9 cellular contexts compared by ENCODE assay signal in the genomic region with DNA sequence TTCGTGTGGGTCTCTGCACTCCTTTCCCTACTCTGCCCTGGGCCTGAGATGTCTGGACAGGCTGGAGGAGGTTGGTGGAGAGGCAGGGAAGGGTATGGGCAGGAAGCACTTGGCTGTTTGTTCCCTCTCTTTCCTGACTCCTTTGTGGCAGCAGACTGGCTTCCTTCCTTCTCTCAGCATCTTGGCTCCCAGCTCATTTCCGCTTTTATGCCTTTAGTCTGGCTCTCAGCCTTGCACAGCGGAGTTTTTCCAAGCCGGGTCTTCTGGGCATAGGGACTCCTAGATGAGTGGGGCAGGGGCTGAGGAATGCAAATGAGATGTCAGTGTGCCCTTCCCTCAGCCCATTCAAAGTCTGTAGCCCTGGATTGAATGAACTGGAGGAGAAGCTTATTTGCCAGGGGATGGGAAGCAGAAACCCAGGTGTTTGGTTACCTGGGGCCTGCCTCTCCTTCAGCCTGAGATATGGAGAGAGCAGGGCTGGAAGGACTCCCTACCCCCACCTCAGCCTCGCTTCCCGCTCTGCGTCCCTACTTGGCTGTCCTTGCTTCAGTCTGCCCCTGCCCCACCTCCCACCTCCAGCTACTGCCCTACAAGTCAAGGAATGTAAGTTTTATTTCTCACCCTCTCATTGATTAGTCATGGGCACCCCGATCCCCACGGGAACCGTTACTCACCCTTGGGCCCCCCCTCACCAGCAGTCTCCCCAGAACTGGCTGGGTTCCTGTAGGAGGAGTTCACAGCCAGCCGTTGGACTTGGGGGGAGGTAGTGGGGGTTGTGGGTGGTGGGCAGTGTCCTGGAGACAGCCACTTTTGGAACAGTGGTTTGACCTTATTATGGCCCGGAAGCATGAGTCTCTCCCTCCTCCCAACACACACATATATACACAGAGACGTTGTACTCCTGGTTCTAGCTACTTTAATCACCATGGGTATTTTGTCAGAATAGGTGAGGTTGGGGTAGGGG. TPM values are rescaled to one million over a fixed set of nuclear protein-coding genes. Genes with fewer than 3 reads are reported as not detected.
DNase-seq lines count a peak whose midpoint lies in the region; ATAC-seq and TF ChIP-seq lines count a peak whose summit lies in the region.
"Had no signal": no experiment of that assay in that cellular context is flagged by ENCODE, and none has a peak within 500 bp of the region (broad histone marks: within the 10 kb centered on the region; RNA-seq: fewer than 3 reads in every experiment).

No MANE protein-coding gene starts in this region.

- H3K27me3 Mint-ChIP-seq in activated CD4-positive, alpha-beta T cell treated with anti-CD3 and anti-CD28 coated beads for 36 hours, result peaks cover 3% of the 10 kb centered on the region
- no peaks in the 10 kb centered on the region for H3K27me3 Mint-ChIP-seq in MCF 10A (ENCODE audit: insufficient read depth, unreplicated experiment)

- H3K27ac ChIP-seq in transverse colon, result peak overlapping the region; percentile 62 to 97 (median 72)
- no peak overlapping the region for H3K27ac ChIP-seq in ovary

- H3K4me3 Mint-ChIP-seq in activated CD4-positive, alpha-beta T cell treated with anti-CD3 and anti-CD28 coated beads for 36 hours, result no peak overlapping the region
- H3K4me3 Mint-ChIP-seq in MCF 10A (ENCODE audit: unreplicated experiment), result no peak overlapping the region

- H3K36me3 ChIP-seq in transverse colon (no peaks in the 10 kb centered on the region), ovary (no peaks in the 10 kb centered on the region)

- CTCF ChIA-PET in activated CD4-positive, alpha-beta T cell treated with anti-CD3 and anti-CD28 coated beads for 36 hours (lab: Charles Lee), result interaction anchor here (0.6 to 37.3 kb wide), 8 partner anchors 11 to 1024 kb away, joined by 3 to 638 read pairs (median 3); no protein-coding TSS in a partner anchor
- CTCF ChIA-PET in MCF 10A (lab: Yijun Ruan, JAX), result interaction anchor here (0.6 to 33.3 kb wide), 8 partner anchors 11 to 301 kb away, joined by 3 to 982 read pairs (median 6); a partner anchor contains a TSS

- H3K27me3 ChIP-seq in transverse colon, result peaks cover 6% of the 10 kb centered on the region
- no peaks in the 10 kb centered on the region for H3K27me3 ChIP-seq in ovary

- WGBS in transverse colon (ENCODE audit: low coverage in 1 of 2), 2 donors, result 49 to 63% methylated on average over 2 to 13 of the region's 13 CpGs
- 30 to 43% (median 41%) methylated on average over 13 of the region's 13 CpGs for WGBS in ovary, 3 donors

- no peak for ATAC-seq in activated CD4-positive, alpha-beta T cell treated with anti-CD3 and anti-CD28 coated beads for 36 hours

- TF ChIP-seq EP300 in transverse colon (IDR thresholded peaks at IDR 0.05; ENCODE audit: low read depth), result no peak
- no peak for TF ChIP-seq EP300 in ovary (IDR thresholded peaks at IDR 0.05)

- H3K4me3 ChIP-seq in transverse colon (no peak overlapping the region), ovary (no peak overlapping the region)

- H3K36me3 Mint-ChIP-seq in activated CD4-positive, alpha-beta T cell treated with anti-CD3 and anti-CD28 coated beads for 36 hours (ENCODE audit: low read depth), result no peaks in the 10 kb centered on the region
- no peaks in the 10 kb centered on the region for H3K36me3 Mint-ChIP-seq in MCF 10A (ENCODE audit: insufficient read depth, unreplicated experiment)

- no peaks in the 10 kb centered on the region for H3K9me3 Mint-ChIP-seq in activated CD4-positive, alpha-beta T cell treated with anti-CD3 and anti-CD28 coated beads for 36 hours (ENCODE audit: low read depth)
- H3K9me3 Mint-ChIP-seq in MCF 10A (ENCODE audit: unreplicated experiment), result no peaks in the 10 kb centered on the region

- DNase-seq in activated CD4-positive, alpha-beta T cell treated with anti-CD3 and anti-CD28 coated beads for 36 hours, result peak; percentile 35
- no peak for DNase-seq in activated CD4-positive, alpha-beta T cell treated with anti-CD3 and anti-CD28 coated beads for 1 hour
- DNase-seq in MCF 10A (ENCODE audit: unreplicated experiment) (peak; percentile 87), left kidney (ENCODE audit: low read depth, low spot score) (peak; percentile 38), transverse colon (peak; percentile 28), nucleus accumbens (lab: John Stamatoyannopoulos, UW) (no peak), OCI-M1 (lab: John Stamatoyannopoulos, UW) (no peak), ovary (no peak)
- DNase-seq: 8988T had no signal

- in situ Hi-C loops in transverse colon (cut with MboI; ENCODE audit: low pct_ligation_motif_present in 1 of 4, low pct_unique_long_range_greater_than_20kb in 1 of 4, low sequenced_read_pairs in 3 of 4), result no loop called here

- no peak overlapping the region for H3K27ac Mint-ChIP-seq in activated CD4-positive, alpha-beta T cell treated with anti-CD3 and anti-CD28 coated beads for 36 hours
- peak overlapping the region; percentile 85 for H3K27ac Mint-ChIP-seq in MCF 10A (ENCODE audit: low read depth, unreplicated experiment)

- POLR2A ChIA-PET in activated CD4-positive, alpha-beta T cell treated with anti-CD3 and anti-CD28 coated beads for 36 hours (lab: Charles Lee), result no interaction called here
- POLR2A ChIA-PET in MCF 10A (lab: Yijun Ruan, JAX), result interaction anchor here (7.9 kb wide), 1 partner anchor 12 kb away, joined by 108 read pairs; a partner anchor contains a TSS

- TF ChIP-seq CTCF in MCF 10A (IDR thresholded peaks at IDR 0.05; ENCODE audit: unreplicated experiment) (no peak), transverse colon (IDR thresholded peaks at IDR 0.05) (no peak), ovary (IDR thresholded peaks at IDR 0.05) (no peak)

- BruUV-seq in MCF 10A (replicated peaks; lab: Mats Ljungman, UMichigan), result no TSS peak

- no peak for TF ChIP-seq POLR2A in transverse colon (IDR thresholded peaks at IDR 0.05)
- no peak for TF ChIP-seq POLR2A in ovary (IDR thresholded peaks at IDR 0.05)

- intact Hi-C loops in activated CD4-positive, alpha-beta T cell treated with anti-CD3 and anti-CD28 coated beads for 36 hours (cut with DNase I, micrococcal nuclease), result no loop called here
- intact Hi-C loops in MCF 10A (cut with micrococcal nuclease) (no loop called here), transverse colon (cut with DNase I; ENCODE audit: low total_unique reads) (no loop called here), ovary (cut with DNase I) (no loop called here)

- no peaks in the 10 kb centered on the region for H3K9me3 ChIP-seq in transverse colon
- no peaks in the 10 kb centered on the region for H3K9me3 ChIP-seq in ovary

- H3K4me1 ChIP-seq in transverse colon (peaks cover 16 to 76% (median 31%) of the 10 kb centered on the region in 4 donors), ovary (ENCODE audit: insufficient read depth) (peaks cover 6% of the 10 kb centered on the region)

- peaks cover 29% of the 10 kb centered on the region for H3K4me1 Mint-ChIP-seq in activated CD4-positive, alpha-beta T cell treated with anti-CD3 and anti-CD28 coated beads for 36 hours
- peaks cover 69% of the 10 kb centered on the region for H3K4me1 Mint-ChIP-seq in MCF 10A (ENCODE audit: insufficient read depth, unreplicated experiment)

RNA-seq across cellular contexts. Expression of a gene that starts 9.3 kb away (rescaled TPM):
- total RNA-seq in activated CD4-positive, alpha-beta T cell treated with anti-CD3 and anti-CD28 coated beads for 36 hours, result 10 to 100 TPM; 38.6 to 58.0 TPM
- total RNA-seq in MCF 10A (2022) (110 and 184 TPM in 2 replicates), transverse colon (100 to 1,000 TPM in 1 of 4 donors, 10 to 100 TPM in 3; 37.7 to 217 (median 73.0) TPM), ovary (10 to 100 TPM; 32.6 to 82.5 (median 41.5) TPM)
- polyA plus RNA-seq in ovary, result 10 to 100 TPM; 37.4 to 100.0 TPM

RNA-seq across cellular contexts. Expression of a gene that starts 43.8 kb away (rescaled TPM):
- under 1 TPM; 0.73 to 0.74 TPM for total RNA-seq in activated CD4-positive, alpha-beta T cell treated with anti-CD3 and anti-CD28 coated beads for 36 hours
- total RNA-seq in MCF 10A (2022), result 8.3 and 9.0 TPM in 2 replicates
- total RNA-seq in transverse colon, result 10 to 100 TPM in 1 of 4 donors, 1 to 10 TPM in 3; 1.9 to 17.5 (median 5.7) TPM
- total RNA-seq in ovary, result 10 to 100 TPM in 1 of 7 donors, 1 to 10 TPM in 6; 4.3 to 30.5 (median 6.5) TPM
- 1 to 10 TPM; 3.6 to 4.5 TPM for polyA plus RNA-seq in ovary

RNA-seq across cellular contexts. Expression of a gene that starts 45.1 kb away (rescaled TPM):
- total RNA-seq in activated CD4-positive, alpha-beta T cell treated with anti-CD3 and anti-CD28 coated beads for 36 hours, result 1 to 10 TPM; 6.8 to 7.2 TPM
- total RNA-seq in MCF 10A (2022) (not detected in 2 replicates), transverse colon (not detected), ovary (under 1 TPM in 2 of 7 donors, not detected in 5; 0.54 to 0.55 TPM)
- polyA plus RNA-seq in ovary, result 1 to 10 TPM in 1 of 2 donors, under 1 TPM in 1; 0.85 to 1.0 TPM

Comparison
In these comparisons a context has a peak if more than half of its experiments do, and no peak if none do; other contexts are left out.
1. DNase-seq: peak in activated CD4-positive, alpha-beta T cell treated with anti-CD3 and anti-CD28 coated beads for 36 hours (single experiment), MCF 10A (single experiment), left kidney (single experiment) and transverse colon (single experiment); none in activated CD4-positive, alpha-beta T cell treated with anti-CD3 and anti-CD28 coated beads for 1 hour (single experiment), nucleus accumbens (0 of 56), OCI-M1 (single experiment) and ovary (0 of 5).
2. H3K27ac ChIP-seq: peak in transverse colon (4 of 4); none in ovary (0 of 2).